In the genomic region with DNA sequence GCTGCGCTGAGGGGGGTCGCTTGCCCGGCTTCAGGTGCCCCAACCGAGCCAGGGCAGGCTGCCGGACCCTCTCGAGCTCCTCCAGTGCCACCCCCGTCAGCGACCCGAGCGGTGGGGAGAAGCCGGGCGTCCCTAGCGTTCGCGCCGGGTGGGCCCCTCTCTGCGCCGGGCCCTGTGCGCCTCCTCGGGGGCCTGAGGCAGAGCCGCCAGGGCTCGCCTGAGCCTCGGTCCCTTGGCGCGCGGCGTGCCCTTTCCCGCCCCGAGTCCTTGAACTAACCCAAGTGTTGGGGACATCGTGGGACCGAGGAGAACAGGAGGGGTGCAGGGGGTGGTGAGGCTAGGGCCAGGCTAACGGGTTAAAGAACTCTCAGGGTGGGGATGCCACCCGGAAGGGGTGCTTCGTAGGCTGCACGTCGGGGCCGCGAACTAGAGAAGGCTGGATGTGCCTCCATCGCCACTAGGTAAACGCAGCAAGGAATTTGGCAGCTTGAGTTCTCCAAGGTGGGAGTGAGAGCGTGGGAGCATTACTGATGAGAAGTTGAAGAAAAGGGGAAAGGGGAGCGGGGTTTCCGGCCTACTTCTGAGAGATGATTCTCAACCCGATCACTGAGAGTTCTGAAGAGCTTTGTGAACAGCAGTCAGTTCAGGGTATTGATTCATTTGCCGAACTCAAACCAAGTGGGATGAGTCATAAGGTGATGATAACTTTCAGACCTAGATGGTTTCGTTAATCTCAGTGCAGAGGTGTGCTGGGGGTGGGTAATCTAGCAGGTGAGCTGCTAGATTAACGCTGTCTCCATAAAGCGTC, we compare ENCODE assay signal across 1 cellular context.
TF ChIP-seq lines count a peak whose summit lies in the region.

No MANE protein-coding gene starts in this region.

TF ChIP-seq in GM12878, 131 proteins besides CTCF, POLR2A, EP300 and RAD21 (continued from another document and continues in another):
- TF ChIP-seq CBX5 (IDR thresholded peaks at IDR 0.05; ENCODE audit: low read depth), result peak; percentile 27; the same call in 1 of the 2 replicates
- TF ChIP-seq MYC (IDR thresholded peaks at IDR 0.05; ENCODE audit: insufficient read depth, insufficient read length, insufficient replicate concordance, low read length, severe bottlenecking), result no peak
- TF ChIP-seq, protein P1, sequence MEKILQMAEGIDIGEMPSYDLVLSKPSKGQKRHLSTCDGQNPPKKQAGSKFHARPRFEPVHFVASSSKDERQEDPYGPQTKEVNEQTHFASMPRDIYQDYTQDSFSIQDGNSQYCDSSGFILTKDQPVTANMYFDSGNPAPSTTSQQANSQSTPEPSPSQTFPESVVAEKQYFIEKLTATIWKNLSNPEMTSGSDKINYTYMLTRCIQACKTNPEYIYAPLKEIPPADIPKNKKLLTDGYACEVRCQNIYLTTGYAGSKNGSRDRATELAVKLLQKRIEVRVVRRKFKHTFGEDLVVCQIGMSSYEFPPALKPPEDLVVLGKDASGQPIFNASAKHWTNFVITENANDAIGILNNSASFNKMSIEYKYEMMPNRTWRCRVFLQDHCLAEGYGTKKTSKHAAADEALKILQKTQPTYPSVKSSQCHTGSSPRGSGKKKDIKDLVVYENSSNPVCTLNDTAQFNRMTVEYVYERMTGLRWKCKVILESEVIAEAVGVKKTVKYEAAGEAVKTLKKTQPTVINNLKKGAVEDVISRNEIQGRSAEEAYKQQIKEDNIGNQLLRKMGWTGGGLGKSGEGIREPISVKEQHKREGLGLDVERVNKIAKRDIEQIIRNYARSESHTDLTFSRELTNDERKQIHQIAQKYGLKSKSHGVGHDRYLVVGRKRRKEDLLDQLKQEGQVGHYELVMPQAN (conservative IDR thresholded peaks at IDR 0.05), result 0 out of 2 replicates have a peak, but pooled peaks have one; percentile 64
- 0 out of 2 replicates have a peak, but pooled peaks have one; percentile 27 for TF ChIP-seq NR2F1 (conservative IDR thresholded peaks at IDR 0.05)
- peak; percentile 55; the same call in 1 of the 2 replicates for TF ChIP-seq SMAD5 (IDR thresholded peaks at IDR 0.05; ENCODE audit: low read depth)
- TF ChIP-seq BRCA1 (IDR thresholded peaks at IDR 0.05; ENCODE audit: low read depth, low read length), result no peak
- TF ChIP-seq, protein P2, sequence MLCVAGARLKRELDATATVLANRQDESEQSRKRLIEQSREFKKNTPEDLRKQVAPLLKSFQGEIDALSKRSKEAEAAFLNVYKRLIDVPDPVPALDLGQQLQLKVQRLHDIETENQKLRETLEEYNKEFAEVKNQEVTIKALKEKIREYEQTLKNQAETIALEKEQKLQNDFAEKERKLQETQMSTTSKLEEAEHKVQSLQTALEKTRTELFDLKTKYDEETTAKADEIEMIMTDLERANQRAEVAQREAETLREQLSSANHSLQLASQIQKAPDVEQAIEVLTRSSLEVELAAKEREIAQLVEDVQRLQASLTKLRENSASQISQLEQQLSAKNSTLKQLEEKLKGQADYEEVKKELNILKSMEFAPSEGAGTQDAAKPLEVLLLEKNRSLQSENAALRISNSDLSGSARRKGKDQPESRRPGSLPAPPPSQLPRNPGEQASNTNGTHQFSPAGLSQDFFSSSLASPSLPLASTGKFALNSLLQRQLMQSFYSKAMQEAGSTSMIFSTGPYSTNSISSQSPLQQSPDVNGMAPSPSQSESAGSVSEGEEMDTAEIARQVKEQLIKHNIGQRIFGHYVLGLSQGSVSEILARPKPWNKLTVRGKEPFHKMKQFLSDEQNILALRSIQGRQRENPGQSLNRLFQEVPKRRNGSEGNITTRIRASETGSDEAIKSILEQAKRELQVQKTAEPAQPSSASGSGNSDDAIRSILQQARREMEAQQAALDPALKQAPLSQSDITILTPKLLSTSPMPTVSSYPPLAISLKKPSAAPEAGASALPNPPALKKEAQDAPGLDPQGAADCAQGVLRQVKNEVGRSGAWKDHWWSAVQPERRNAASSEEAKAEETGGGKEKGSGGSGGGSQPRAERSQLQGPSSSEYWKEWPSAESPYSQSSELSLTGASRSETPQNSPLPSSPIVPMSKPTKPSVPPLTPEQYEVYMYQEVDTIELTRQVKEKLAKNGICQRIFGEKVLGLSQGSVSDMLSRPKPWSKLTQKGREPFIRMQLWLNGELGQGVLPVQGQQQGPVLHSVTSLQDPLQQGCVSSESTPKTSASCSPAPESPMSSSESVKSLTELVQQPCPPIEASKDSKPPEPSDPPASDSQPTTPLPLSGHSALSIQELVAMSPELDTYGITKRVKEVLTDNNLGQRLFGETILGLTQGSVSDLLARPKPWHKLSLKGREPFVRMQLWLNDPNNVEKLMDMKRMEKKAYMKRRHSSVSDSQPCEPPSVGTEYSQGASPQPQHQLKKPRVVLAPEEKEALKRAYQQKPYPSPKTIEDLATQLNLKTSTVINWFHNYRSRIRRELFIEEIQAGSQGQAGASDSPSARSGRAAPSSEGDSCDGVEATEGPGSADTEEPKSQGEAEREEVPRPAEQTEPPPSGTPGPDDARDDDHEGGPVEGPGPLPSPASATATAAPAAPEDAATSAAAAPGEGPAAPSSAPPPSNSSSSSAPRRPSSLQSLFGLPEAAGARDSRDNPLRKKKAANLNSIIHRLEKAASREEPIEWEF (IDR thresholded peaks at IDR 0.05; ENCODE audit: insufficient replicate concordance, low read depth, low read length), result peak; percentile 46
- TF ChIP-seq POU2F2 (IDR thresholded peaks at IDR 0.05; ENCODE audit: borderline replicate concordance, low read depth, low read length), result no peak
- TF ChIP-seq BCL11A (IDR thresholded peaks at IDR 0.05; ENCODE audit: low read depth, low read length), result peak; percentile 32; the same call in 1 of the 2 replicates
- TF ChIP-seq YY1 (IDR thresholded peaks at IDR 0.05; ENCODE audit: low read depth, low read length), result no peak
- 0 out of 2 replicates have a peak, but pooled peaks have one; percentile 18 for TF ChIP-seq SMARCA5 (IDR thresholded peaks at IDR 0.05)
- TF ChIP-seq, protein P3, sequence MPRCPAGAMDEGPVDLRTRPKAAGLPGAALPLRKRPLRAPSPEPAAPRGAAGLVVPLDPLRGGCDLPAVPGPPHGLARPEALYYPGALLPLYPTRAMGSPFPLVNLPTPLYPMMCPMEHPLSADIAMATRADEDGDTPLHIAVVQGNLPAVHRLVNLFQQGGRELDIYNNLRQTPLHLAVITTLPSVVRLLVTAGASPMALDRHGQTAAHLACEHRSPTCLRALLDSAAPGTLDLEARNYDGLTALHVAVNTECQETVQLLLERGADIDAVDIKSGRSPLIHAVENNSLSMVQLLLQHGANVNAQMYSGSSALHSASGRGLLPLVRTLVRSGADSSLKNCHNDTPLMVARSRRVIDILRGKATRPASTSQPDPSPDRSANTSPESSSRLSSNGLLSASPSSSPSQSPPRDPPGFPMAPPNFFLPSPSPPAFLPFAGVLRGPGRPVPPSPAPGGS (IDR thresholded peaks at IDR 0.05; ENCODE audit: borderline replicate concordance, insufficient read depth, low read depth, low read length, poor library complexity, severe bottlenecking), result no peak
- peak; percentile 50; the same call in 1 of the 2 replicates for TF ChIP-seq CREM (IDR thresholded peaks at IDR 0.05; ENCODE audit: low read depth)
- TF ChIP-seq, protein P4, sequence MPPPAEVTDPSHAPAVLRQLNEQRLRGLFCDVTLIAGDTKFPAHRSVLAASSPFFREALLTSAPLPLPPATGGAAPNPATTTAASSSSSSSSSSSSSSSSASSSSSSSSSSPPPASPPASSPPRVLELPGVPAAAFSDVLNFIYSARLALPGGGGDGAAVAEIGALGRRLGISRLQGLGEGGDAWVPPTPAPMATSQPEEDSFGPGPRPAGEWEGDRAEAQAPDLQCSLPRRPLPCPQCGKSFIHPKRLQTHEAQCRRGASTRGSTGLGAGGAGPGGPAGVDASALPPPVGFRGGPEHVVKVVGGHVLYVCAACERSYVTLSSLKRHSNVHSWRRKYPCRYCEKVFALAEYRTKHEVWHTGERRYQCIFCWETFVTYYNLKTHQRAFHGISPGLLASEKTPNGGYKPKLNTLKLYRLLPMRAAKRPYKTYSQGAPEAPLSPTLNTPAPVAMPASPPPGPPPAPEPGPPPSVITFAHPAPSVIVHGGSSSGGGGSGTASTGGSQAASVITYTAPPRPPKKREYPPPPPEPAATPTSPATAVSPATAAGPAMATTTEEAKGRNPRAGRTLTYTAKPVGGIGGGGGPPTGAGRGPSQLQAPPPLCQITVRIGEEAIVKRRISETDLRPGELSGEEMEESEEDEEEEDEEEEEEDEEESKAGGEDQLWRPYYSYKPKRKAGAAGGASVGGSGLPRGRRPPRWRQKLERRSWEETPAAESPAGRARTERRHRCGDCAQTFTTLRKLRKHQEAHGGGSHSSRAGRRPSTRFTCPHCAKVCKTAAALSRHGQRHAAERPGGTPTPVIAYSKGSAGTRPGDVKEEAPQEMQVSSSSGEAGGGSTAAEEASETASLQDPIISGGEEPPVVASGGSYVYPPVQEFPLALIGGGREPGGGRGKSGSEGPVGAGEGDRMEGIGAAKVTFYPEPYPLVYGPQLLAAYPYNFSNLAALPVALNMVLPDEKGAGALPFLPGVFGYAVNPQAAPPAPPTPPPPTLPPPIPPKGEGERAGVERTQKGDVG (CRISPR knock-in tag; IDR thresholded peaks at IDR 0.05), result no peak
- peak; percentile 92; the same call in 1 of the 2 replicates for TF ChIP-seq MTA3 (IDR thresholded peaks at IDR 0.05; ENCODE audit: borderline replicate concordance, low read length)
- TF ChIP-seq POLR2AphosphoS5 (IDR thresholded peaks at IDR 0.05; ENCODE audit: low read length), result peak; percentile 88
- TF ChIP-seq RBBP5 (conservative IDR thresholded peaks at IDR 0.05), result no peak
- TF ChIP-seq, protein P5, sequence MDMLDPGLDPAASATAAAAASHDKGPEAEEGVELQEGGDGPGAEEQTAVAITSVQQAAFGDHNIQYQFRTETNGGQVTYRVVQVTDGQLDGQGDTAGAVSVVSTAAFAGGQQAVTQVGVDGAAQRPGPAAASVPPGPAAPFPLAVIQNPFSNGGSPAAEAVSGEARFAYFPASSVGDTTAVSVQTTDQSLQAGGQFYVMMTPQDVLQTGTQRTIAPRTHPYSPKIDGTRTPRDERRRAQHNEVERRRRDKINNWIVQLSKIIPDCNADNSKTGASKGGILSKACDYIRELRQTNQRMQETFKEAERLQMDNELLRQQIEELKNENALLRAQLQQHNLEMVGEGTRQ (IDR thresholded peaks at IDR 0.05; ENCODE audit: borderline replicate concordance, low read depth, low read length), result no peak
- TF ChIP-seq MYB (IDR thresholded peaks at IDR 0.05; ENCODE audit: borderline replicate concordance, low read depth, low read length), result no peak
- TF ChIP-seq GATAD2B (conservative IDR thresholded peaks at IDR 0.05; ENCODE audit: low read depth), result no peak
- TF ChIP-seq CHD2 (IDR thresholded peaks at IDR 0.05; ENCODE audit: borderline replicate concordance, low read depth, low read length), result no peak
- peak; percentile 75; the same call in 1 of the 2 replicates for TF ChIP-seq CHD1 (IDR thresholded peaks at IDR 0.05; ENCODE audit: low read depth, low read length)
- TF ChIP-seq, protein P6, sequence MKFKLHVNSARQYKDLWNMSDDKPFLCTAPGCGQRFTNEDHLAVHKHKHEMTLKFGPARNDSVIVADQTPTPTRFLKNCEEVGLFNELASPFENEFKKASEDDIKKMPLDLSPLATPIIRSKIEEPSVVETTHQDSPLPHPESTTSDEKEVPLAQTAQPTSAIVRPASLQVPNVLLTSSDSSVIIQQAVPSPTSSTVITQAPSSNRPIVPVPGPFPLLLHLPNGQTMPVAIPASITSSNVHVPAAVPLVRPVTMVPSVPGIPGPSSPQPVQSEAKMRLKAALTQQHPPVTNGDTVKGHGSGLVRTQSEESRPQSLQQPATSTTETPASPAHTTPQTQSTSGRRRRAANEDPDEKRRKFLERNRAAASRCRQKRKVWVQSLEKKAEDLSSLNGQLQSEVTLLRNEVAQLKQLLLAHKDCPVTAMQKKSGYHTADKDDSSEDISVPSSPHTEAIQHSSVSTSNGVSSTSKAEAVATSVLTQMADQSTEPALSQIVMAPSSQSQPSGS (IDR thresholded peaks at IDR 0.05; ENCODE audit: low read length), result peak; percentile 45
- 0 out of 2 replicates have a peak, but pooled peaks have one; percentile 15 for TF ChIP-seq ATF7 (IDR thresholded peaks at IDR 0.05; ENCODE audit: low read depth)
- TF ChIP-seq TCF3 (IDR thresholded peaks at IDR 0.05; ENCODE audit: borderline replicate concordance, insufficient read depth, low read depth, low read length), result peak; percentile 2; the same call in 1 of the 2 replicates
- no peak for TF ChIP-seq RFX5 (IDR thresholded peaks at IDR 0.05; ENCODE audit: low read depth, low read length)
- TF ChIP-seq IKZF1 (conservative IDR thresholded peaks at IDR 0.05), result peak; percentile 35; the same call in 1 of the 2 replicates
- TF ChIP-seq, protein P7, sequence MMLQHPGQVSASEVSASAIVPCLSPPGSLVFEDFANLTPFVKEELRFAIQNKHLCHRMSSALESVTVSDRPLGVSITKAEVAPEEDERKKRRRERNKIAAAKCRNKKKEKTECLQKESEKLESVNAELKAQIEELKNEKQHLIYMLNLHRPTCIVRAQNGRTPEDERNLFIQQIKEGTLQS (IDR thresholded peaks at IDR 0.05; ENCODE audit: borderline replicate concordance, extremely low read depth, low read depth, low read length), result no peak
- TF ChIP-seq RAD51 (IDR thresholded peaks at IDR 0.05), result no peak
- no peak for TF ChIP-seq ESRRA (IDR thresholded peaks at IDR 0.05; ENCODE audit: low read length)
- no peak for TF ChIP-seq SUZ12 (IDR thresholded peaks at IDR 0.05; ENCODE audit: unreplicated experiment)
- TF ChIP-seq SPI1 (IDR thresholded peaks at IDR 0.05; ENCODE audit: borderline replicate concordance, insufficient read depth, low read depth, low read length), result peak; percentile 14; the same call in 1 of the 2 replicates
- peak; percentile 63 for TF ChIP-seq RUNX3 (IDR thresholded peaks at IDR 0.05; ENCODE audit: low read length)
- TF ChIP-seq TAF1 (IDR thresholded peaks at IDR 0.05; ENCODE audit: borderline replicate concordance, low read depth, low read length), result peak; percentile 51
- TF ChIP-seq BACH1 (IDR thresholded peaks at IDR 0.05; ENCODE audit: borderline replicate concordance), result no peak
- peak; percentile 80 for TF ChIP-seq IRF4 (IDR thresholded peaks at IDR 0.05; ENCODE audit: low read depth, low read length)
- peak; percentile 43 for TF ChIP-seq PML (IDR thresholded peaks at IDR 0.05; ENCODE audit: low read length)
- no peak for TF ChIP-seq SMC3 (IDR thresholded peaks at IDR 0.05; ENCODE audit: borderline replicate concordance, low read length)
- peak; percentile 87 for TF ChIP-seq JUNB (IDR thresholded peaks at IDR 0.05)
- TF ChIP-seq, protein P8, sequence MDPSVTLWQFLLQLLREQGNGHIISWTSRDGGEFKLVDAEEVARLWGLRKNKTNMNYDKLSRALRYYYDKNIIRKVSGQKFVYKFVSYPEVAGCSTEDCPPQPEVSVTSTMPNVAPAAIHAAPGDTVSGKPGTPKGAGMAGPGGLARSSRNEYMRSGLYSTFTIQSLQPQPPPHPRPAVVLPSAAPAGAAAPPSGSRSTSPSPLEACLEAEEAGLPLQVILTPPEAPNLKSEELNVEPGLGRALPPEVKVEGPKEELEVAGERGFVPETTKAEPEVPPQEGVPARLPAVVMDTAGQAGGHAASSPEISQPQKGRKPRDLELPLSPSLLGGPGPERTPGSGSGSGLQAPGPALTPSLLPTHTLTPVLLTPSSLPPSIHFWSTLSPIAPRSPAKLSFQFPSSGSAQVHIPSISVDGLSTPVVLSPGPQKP (IDR thresholded peaks at IDR 0.05; ENCODE audit: low read depth, low read length), result no peak
- peak in 1 of 2 experiments; percentile 7; a peak in 1 of 4 replicates for TF ChIP-seq IKZF2 (IDR thresholded peaks at IDR 0.05)
